In the genomic region with DNA sequence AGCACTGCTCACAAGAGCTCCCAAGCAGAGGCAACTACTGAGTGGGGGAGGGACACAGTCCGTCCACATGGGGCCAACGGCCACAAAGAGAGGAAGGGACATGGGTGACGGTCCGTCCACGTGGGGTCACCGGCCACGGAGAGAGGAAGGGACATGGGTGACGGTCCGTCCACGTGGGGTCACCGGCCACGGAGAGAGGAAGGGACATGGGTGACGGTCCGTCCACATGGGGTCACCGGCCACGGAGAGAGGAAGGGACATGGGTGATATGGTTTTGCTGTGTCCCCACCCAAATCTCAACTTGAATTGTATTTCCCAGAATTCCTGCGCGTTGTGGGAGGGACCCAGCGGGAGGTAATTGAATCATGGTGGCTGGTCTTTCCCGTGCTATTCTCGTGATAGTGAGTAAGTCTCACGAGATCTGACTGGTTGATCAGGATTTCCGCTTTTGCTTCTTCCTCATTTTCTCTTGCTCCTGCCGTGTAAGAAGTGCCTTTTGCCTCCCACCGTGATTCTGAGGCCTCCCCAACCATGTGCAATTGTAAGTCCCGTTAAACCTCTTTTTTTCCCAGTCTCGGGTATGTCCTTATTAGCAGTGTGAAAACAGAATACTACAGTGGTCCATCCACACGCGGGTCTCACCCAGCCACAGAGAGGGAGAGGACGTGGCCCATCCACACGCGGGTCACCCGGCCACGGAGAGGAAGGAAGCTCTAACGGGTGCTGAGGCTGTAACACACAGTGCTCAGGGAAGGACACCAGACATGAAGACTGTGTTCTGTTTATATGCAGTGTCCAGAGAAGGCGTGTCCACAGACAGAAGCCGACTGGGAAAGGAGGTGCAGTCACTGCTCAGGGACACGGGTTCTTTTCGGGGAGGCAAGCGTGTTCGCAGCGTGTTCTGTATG, we compare ENCODE assay signal across 9 cellular contexts. TPM values are rescaled to one million over a fixed set of nuclear protein-coding genes. Genes with fewer than 3 reads are reported as not detected.
DNase-seq lines count a peak whose midpoint lies in the region; ATAC-seq lines count a peak whose summit lies in the region.
"Had no signal": no experiment of that assay in that cellular context is flagged by ENCODE, and none has a peak within 500 bp of the region (broad histone marks: within the 10 kb centered on the region; RNA-seq: fewer than 3 reads in every experiment).

No MANE protein-coding gene starts in this region.

- POLR2A ChIA-PET in naive thymus-derived CD4-positive, alpha-beta T cell (lab: Charles Lee), result no interaction called here

- no peaks in the 10 kb centered on the region for H3K27me3 Mint-ChIP-seq in activated T-helper 1 cell treated with anti-CD3 and anti-CD28 coated beads, Interleukin-12 subunit alpha, Interleukin-12 subunit beta, Interleukin-2, Interleukin-4 antibody, amounts not matched to agents 30 ng/mL and 10 ng/mL and 1 ng/mL, durations not matched to agents 14 hours and 24 hours and 36 hours (ENCODE audit: insufficient read depth)
- H3K27me3 Mint-ChIP-seq in naive thymus-derived CD4-positive, alpha-beta T cell, result peaks cover 0 to 3% (median 0%) of the 10 kb centered on the region in 5 donors

- peaks cover 8% of the 10 kb centered on the region for H3K36me3 Mint-ChIP-seq in activated T-helper 1 cell treated with anti-CD3 and anti-CD28 coated beads, Interleukin-12 subunit alpha, Interleukin-12 subunit beta, Interleukin-2, Interleukin-4 antibody, amounts not matched to agents 30 ng/mL and 10 ng/mL and 1 ng/mL, durations not matched to agents 14 hours and 24 hours and 36 hours (ENCODE audit: low read depth)
- H3K36me3 Mint-ChIP-seq in naive thymus-derived CD4-positive, alpha-beta T cell, result peaks cover 0 to 15% (median 0%) of the 10 kb centered on the region in 5 donors

- intact Hi-C loops in activated T-helper 1 cell treated with anti-CD3 and anti-CD28 coated beads, Interleukin-12 subunit alpha, Interleukin-12 subunit beta, Interleukin-2, Interleukin-4 antibody, amounts not matched to agents 30 ng/mL and 10 ng/mL and 1 ng/mL, durations not matched to agents 14 hours and 24 hours and 36 hours (cut with micrococcal nuclease), result loop anchor here (1.0 to 5.0 kb wide), 5 partner anchors 251 to 466 kb away; a partner anchor contains a TSS
- intact Hi-C loops in naive thymus-derived CD4-positive, alpha-beta T cell (cut with micrococcal nuclease), result loop anchor here (2.0 to 10.0 kb wide), 9 partner anchors 47 to 663 kb away; a partner anchor contains a TSS

- H3K4me3 Mint-ChIP-seq in activated T-helper 1 cell treated with anti-CD3 and anti-CD28 coated beads, Interleukin-12 subunit alpha, Interleukin-12 subunit beta, Interleukin-2, Interleukin-4 antibody, amounts not matched to agents 30 ng/mL and 10 ng/mL and 1 ng/mL, durations not matched to agents 14 hours and 24 hours and 36 hours, result peak overlapping the region; percentile 92
- H3K4me3 Mint-ChIP-seq in naive thymus-derived CD4-positive, alpha-beta T cell, result peak overlapping the region; percentile 86 to 100 (median 90)

- H3K9me3 ChIP-seq in naive thymus-derived CD4-positive, alpha-beta T cell (ENCODE audit: control insufficient read depth in 2 of 3, low read length in 3 of 3), result no peaks in the 10 kb centered on the region

- H3K36me3 ChIP-seq in naive thymus-derived CD4-positive, alpha-beta T cell (ENCODE audit: control insufficient read depth in 2 of 3, insufficient read depth in 3 of 3, low read length in 3 of 3), result peaks cover 0 to 10% (median 0%) of the 10 kb centered on the region in 3 experiments

- peak overlapping the region; percentile 28 for H3K4me3 ChIP-seq in naive thymus-derived CD4-positive, alpha-beta T cell (ENCODE audit: low read length)

- H3K27ac ChIP-seq in naive thymus-derived CD4-positive, alpha-beta T cell (ENCODE audit: low read depth, low read length), result no peak overlapping the region

- peak; percentile 32 for ATAC-seq in naive thymus-derived CD4-positive, alpha-beta T cell
- ATAC-seq in HG02798 (IDR thresholded peaks at IDR 0.05; ENCODE audit: poor library complexity, unreplicated experiment) (no peak), GM18870 (IDR thresholded peaks at IDR 0.05; ENCODE audit: unreplicated experiment) (no peak)

- H3K4me1 Mint-ChIP-seq in activated T-helper 1 cell treated with anti-CD3 and anti-CD28 coated beads, Interleukin-12 subunit alpha, Interleukin-12 subunit beta, Interleukin-2, Interleukin-4 antibody, amounts not matched to agents 30 ng/mL and 10 ng/mL and 1 ng/mL, durations not matched to agents 14 hours and 24 hours and 36 hours (ENCODE audit: low read depth), result peaks cover 22% of the 10 kb centered on the region
- H3K4me1 Mint-ChIP-seq in naive thymus-derived CD4-positive, alpha-beta T cell, result peaks cover 13 to 27% (median 23%) of the 10 kb centered on the region in 7 donors

- H3K4me1 ChIP-seq in naive thymus-derived CD4-positive, alpha-beta T cell (ENCODE audit: control insufficient read depth in 2 of 2, insufficient read depth in 2 of 2, low read length in 2 of 2), result peaks cover 10 to 11% of the 10 kb centered on the region in 2 donors

- no peaks in the 10 kb centered on the region for H3K27me3 ChIP-seq in naive thymus-derived CD4-positive, alpha-beta T cell (ENCODE audit: control insufficient read depth in 2 of 2, insufficient read depth in 2 of 2, low read length in 2 of 2)

- peak overlapping the region; percentile 68 for H3K27ac Mint-ChIP-seq in activated T-helper 1 cell treated with anti-CD3 and anti-CD28 coated beads, Interleukin-12 subunit alpha, Interleukin-12 subunit beta, Interleukin-2, Interleukin-4 antibody, amounts not matched to agents 30 ng/mL and 10 ng/mL and 1 ng/mL, durations not matched to agents 14 hours and 24 hours and 36 hours
- peak overlapping the region; percentile 58 to 94 (median 83) for H3K27ac Mint-ChIP-seq in naive thymus-derived CD4-positive, alpha-beta T cell

- CTCF ChIA-PET in naive thymus-derived CD4-positive, alpha-beta T cell (lab: Charles Lee), result interaction anchor here (1.2 kb wide), 1 partner anchor 411 kb away, joined by 3 read pairs; no protein-coding TSS in a partner anchor

- H3K9me3 Mint-ChIP-seq in activated T-helper 1 cell treated with anti-CD3 and anti-CD28 coated beads, Interleukin-12 subunit alpha, Interleukin-12 subunit beta, Interleukin-2, Interleukin-4 antibody, amounts not matched to agents 30 ng/mL and 10 ng/mL and 1 ng/mL, durations not matched to agents 14 hours and 24 hours and 36 hours, result peaks cover under 1% of the 10 kb centered on the region
- H3K9me3 Mint-ChIP-seq in naive thymus-derived CD4-positive, alpha-beta T cell, result peaks cover 0 to 2% (median 0%) of the 10 kb centered on the region in 11 donors

- DNase-seq in COLO829 (ENCODE audit: low spot score), result peak; percentile 32
- peak; percentile 66 to 77 for DNase-seq in Kasumi-1 (lab: John Stamatoyannopoulos, UW)
- peak; percentile 32 for DNase-seq in activated T-helper 1 cell treated with anti-CD3 and anti-CD28 coated beads, Interleukin-12 subunit alpha, Interleukin-12 subunit beta, Interleukin-2, Interleukin-4 antibody, amounts not matched to agents 30 ng/mL and 10 ng/mL and 1 ng/mL, durations not matched to agents 14 hours and 24 hours and 36 hours (ENCODE audit: low spot score)
- peak in 8 of 9 donors; percentile 24 to 41 (median 34) for DNase-seq in naive thymus-derived CD4-positive, alpha-beta T cell
- no peak for DNase-seq in NCI-H187 treated with DMSO at 0.1 percent for 48 hours (lab: John Stamatoyannopoulos, UW)
- DNase-seq in kidney glomerular epithelial cell (lab: John Stamatoyannopoulos, UW), result no peak
- DNase-seq: stimulated activated naive CD4-positive, alpha-beta T cell treated with Interleukin-2 at 50 U/mL for 16 hours had no signal

RNA-seq across cellular contexts. Expression of a gene that starts 48.5 kb away (rescaled TPM):
- 0.62 and 0.98 TPM in 2 replicates for total RNA-seq in activated T-helper 1 cell treated with anti-CD3 and anti-CD28 coated beads, Interleukin-12 subunit alpha, Interleukin-12 subunit beta, Interleukin-2, Interleukin-4 antibody, amounts not matched to agents 30 ng/mL and 10 ng/mL and 1 ng/mL, durations not matched to agents 14 hours and 24 hours and 36 hours
- 1 to 10 TPM; 2.4 to 5.5 (median 3.2) TPM for total RNA-seq in naive thymus-derived CD4-positive, alpha-beta T cell
- under 1 TPM in 1 of 2 donors, not detected in 1; 0.38 TPM for polyA plus RNA-seq in naive thymus-derived CD4-positive, alpha-beta T cell

RNA-seq across cellular contexts. Expression of a gene that starts 56.4 kb away (rescaled TPM):
- total RNA-seq in activated T-helper 1 cell treated with anti-CD3 and anti-CD28 coated beads, Interleukin-12 subunit alpha, Interleukin-12 subunit beta, Interleukin-2, Interleukin-4 antibody, amounts not matched to agents 30 ng/mL and 10 ng/mL and 1 ng/mL, durations not matched to agents 14 hours and 24 hours and 36 hours, result 2.2 and 2.6 TPM in 2 replicates
- 1 to 10 TPM in 4 of 5 experiments, under 1 TPM in 1; 0.62 to 3.3 (median 1.6) TPM for total RNA-seq in naive thymus-derived CD4-positive, alpha-beta T cell
- polyA plus RNA-seq in naive thymus-derived CD4-positive, alpha-beta T cell, result under 1 TPM in 1 of 2 donors, not detected in 1; 0.08 TPM

Comparison
In these comparisons a context has a peak if more than half of its experiments do, and no peak if none do; other contexts are left out.
1. DNase-seq: peak in COLO829 (single experiment), Kasumi-1 (2 of 2), activated T-helper 1 cell treated with anti-CD3 and anti-CD28 coated beads, Interleukin-12 subunit alpha, Interleukin-12 subunit beta, Interleukin-2, Interleukin-4 antibody, amounts not matched to agents 30 ng/mL and 10 ng/mL and 1 ng/mL, durations not matched to agents 14 hours and 24 hours and 36 hours (single experiment) and naive thymus-derived CD4-positive, alpha-beta T cell (8 of 9); none in NCI-H187 treated with DMSO at 0.1 percent for 48 hours (single experiment) and kidney glomerular epithelial cell (single experiment).